In the genomic region with DNA sequence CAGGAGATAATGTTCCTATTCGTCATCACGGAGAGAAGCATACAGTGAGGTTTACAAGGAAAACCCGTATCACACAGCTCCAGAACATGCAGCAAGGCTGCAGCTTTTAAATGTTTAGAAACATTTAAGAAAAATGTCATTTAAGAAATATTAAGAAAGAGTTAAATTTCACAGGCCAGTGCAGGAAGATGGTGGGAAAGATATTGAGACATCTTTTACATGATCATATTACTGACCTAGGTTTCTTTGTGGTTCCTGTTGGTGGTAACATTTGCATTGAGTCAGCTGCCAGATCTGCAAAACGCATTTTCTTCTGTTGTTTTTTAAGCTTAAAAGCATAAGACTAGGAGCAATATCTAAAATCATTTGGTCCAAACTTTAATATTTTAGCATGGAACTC, we compare ENCODE assay signal across 24 cellular contexts. TPM values are rescaled to one million over a fixed set of nuclear protein-coding genes. Genes with fewer than 3 reads are reported as not detected.
DNase-seq lines count a peak whose midpoint lies in the region; ATAC-seq and TF ChIP-seq lines count a peak whose summit lies in the region.
"Had no signal": no experiment of that assay in that cellular context is flagged by ENCODE, and none has a peak within 500 bp of the region (broad histone marks: within the 10 kb centered on the region; RNA-seq: fewer than 3 reads in every experiment).

No MANE protein-coding gene starts in this region.

- no peak for TF ChIP-seq CTCF in astrocyte of the cerebellum (IDR thresholded peaks at IDR 0.05; ENCODE audit: low read depth, low read length, missing control alignments)
- no peak for TF ChIP-seq CTCF in body of pancreas (IDR thresholded peaks at IDR 0.05)
- no peak for TF ChIP-seq CTCF in Caco-2 (IDR thresholded peaks at IDR 0.05; ENCODE audit: insufficient read depth in 1 of 2, low read depth in 1 of 2, low read length in 1 of 2, severe bottlenecking in 1 of 2, unreplicated experiment in 1 of 2)

- no peaks in the 10 kb centered on the region for H3K36me3 Mint-ChIP-seq in Caco-2 (ENCODE audit: insufficient read depth, unreplicated experiment)
- H3K36me3 Mint-ChIP-seq: memory B cell; naive thymus-derived CD8-positive, alpha-beta T cell; type B pancreatic cell had no signal

- no peaks in the 10 kb centered on the region for H3K4me1 ChIP-seq in body of pancreas
- no peaks in the 10 kb centered on the region for H3K4me1 ChIP-seq in Caco-2
- H3K4me1 ChIP-seq: SJCRH30 had no signal

- H3K9me3 ChIP-seq in body of pancreas (no peaks in the 10 kb centered on the region), Caco-2 (no peaks in the 10 kb centered on the region)
- H3K9me3 ChIP-seq: SJCRH30 had no signal

- CTCF ChIA-PET in Caco-2 (lab: Charles Lee): no interaction called here

- no TSS peak for BruUV-seq in Caco-2 (replicated peaks; lab: Mats Ljungman, UMichigan)

- intact Hi-C loops in body of pancreas (cut with DNase I): loop anchor here (5.0 kb wide), 1 partner anchor 488 kb away; no protein-coding TSS in a partner anchor
- intact Hi-C loops in Caco-2 (cut with micrococcal nuclease; ENCODE audit: unreplicated experiment): no loop called here

- no peak for ATAC-seq in body of pancreas
- ATAC-seq in HG03565 (IDR thresholded peaks at IDR 0.05; ENCODE audit: unreplicated experiment): no peak
- ATAC-seq in GM21576 (IDR thresholded peaks at IDR 0.05; ENCODE audit: unreplicated experiment): no peak
- ATAC-seq: foreskin keratinocyte; naive thymus-derived CD8-positive, alpha-beta T cell had no signal

- no peaks in the 10 kb centered on the region for H3K36me3 ChIP-seq in body of pancreas (replicated peaks in 1 of 2; ENCODE audit: insufficient read depth in 1 of 2, low read depth in 2 of 2)
- no peaks in the 10 kb centered on the region for H3K36me3 ChIP-seq in Caco-2 (ENCODE audit: control insufficient read depth, insufficient read depth, low read length)
- H3K36me3 ChIP-seq: SJCRH30 had no signal

- in situ Hi-C loops in astrocyte of the cerebellum (cut with HindIII; ENCODE audit: low sequenced_read_pairs): loop anchor here (25.0 kb wide), 1 partner anchor 503 kb away; no protein-coding TSS in a partner anchor

- H3K27me3 ChIP-seq in body of pancreas: no peaks in the 10 kb centered on the region
- H3K27me3 ChIP-seq in Caco-2 (replicated peaks; ENCODE audit: control insufficient read depth, insufficient read depth, low read length): no peaks in the 10 kb centered on the region
- H3K27me3 ChIP-seq: foreskin keratinocyte, SJCRH30 had no signal

- no peak overlapping the region for H3K4me3 Mint-ChIP-seq in Caco-2 (ENCODE audit: unreplicated experiment)
- H3K4me3 Mint-ChIP-seq: memory B cell; naive thymus-derived CD8-positive, alpha-beta T cell; T-helper 1 cell treated with Interleukin-12 subunit alpha and Interleukin-12 subunit beta and Interleukin-4 antibody, amounts not matched to agents 30 μg/mL and 1 μg/mL, for 36 hours; type B pancreatic cell had no signal

- H3K4me3 ChIP-seq in astrocyte of the cerebellum (ENCODE audit: low read depth, low read length) (no peak overlapping the region), body of pancreas (no peak overlapping the region), Caco-2 (ENCODE audit: low read depth, low read length) (no peak overlapping the region)
- H3K4me3 ChIP-seq: SJCRH30 had no signal

- DNase-seq in HT1080 (ENCODE audit: low read depth) (peak; percentile 43), NCI-H526 treated with DMSO at 0.1 percent for 48 hours (lab: John Stamatoyannopoulos, UW) (peak; percentile 13), astrocyte of the cerebellum (ENCODE audit: low read depth) (peak; percentile 38), myocyte (ENCODE audit: low read depth) (peak; percentile 26), body of pancreas (no peak), Caco-2 (no peak)
- DNase-seq: activated CD4-positive, alpha-beta T cell treated with anti-CD3 and anti-CD28 coated beads, Interleukin-2, amount 50 U/mL, for 48 hours; activated naive CD4-positive, alpha-beta T cell; activated T-cell treated with anti-CD3 and anti-CD28 coated beads for 4 hours; cortex of kidney; naive thymus-derived CD8-positive, alpha-beta T cell; NCI-H1930; NCI-H446 treated with DMSO at 0.1 percent for 48 hours; posterior cingulate gyrus; SJCRH30; stimulated activated CD4-positive, alpha-beta T cell treated with anti-CD3 and anti-CD28 coated beads, Interleukin-1b, Interleukin-23, amount 100 ng/mL, for 48 hours; stimulated activated naive CD4-positive, alpha-beta T cell treated with Interleukin-2 at 50 U/mL for 16 hours had no signal

- H3K27ac ChIP-seq in body of pancreas: no peak overlapping the region
- H3K27ac ChIP-seq: foreskin keratinocyte, SJCRH30 had no signal

- POLR2A ChIA-PET in Caco-2 (lab: Charles Lee): no interaction called here

- no peaks in the 10 kb centered on the region for H3K9me3 Mint-ChIP-seq in Caco-2 (ENCODE audit: unreplicated experiment)
- H3K9me3 Mint-ChIP-seq: memory B cell; naive thymus-derived CD8-positive, alpha-beta T cell; T-helper 1 cell treated with Interleukin-12 subunit alpha and Interleukin-12 subunit beta and Interleukin-4 antibody, amounts not matched to agents 30 μg/mL and 1 μg/mL, for 36 hours had no signal

- 52 to 53% methylated on average over 4 of the region's 4 CpGs for WGBS in body of pancreas, 2 donors

- H3K4me1 Mint-ChIP-seq in Caco-2 (ENCODE audit: low read depth, unreplicated experiment): no peaks in the 10 kb centered on the region

- no peak overlapping the region for H3K27ac Mint-ChIP-seq in Caco-2 (ENCODE audit: unreplicated experiment)
- H3K27ac Mint-ChIP-seq: memory B cell; naive thymus-derived CD8-positive, alpha-beta T cell; T-helper 1 cell treated with Interleukin-12 subunit alpha and Interleukin-12 subunit beta and Interleukin-4 antibody, amounts not matched to agents 30 μg/mL and 1 μg/mL, for 36 hours; type B pancreatic cell had no signal

- peaks cover 12% of the 10 kb centered on the region for H3K27me3 Mint-ChIP-seq in Caco-2 (ENCODE audit: insufficient read depth, unreplicated experiment)
- H3K27me3 Mint-ChIP-seq: naive thymus-derived CD8-positive, alpha-beta T cell; type B pancreatic cell had no signal

- TF ChIP-seq POLR2A in body of pancreas (IDR thresholded peaks at IDR 0.05): no peak

RNA-seq across cellular contexts. Expression of a gene that starts 44.9 kb away (rescaled TPM):
- total RNA-seq in HT1080 (2014; rRNA removed; shearing (Covaris generic)): 0.10 TPM in 1 of 2 replicates, not detected in the other
- not detected in 2 replicates for polyA plus RNA-seq in HT1080 (2015; cell fraction: cytosol; rRNA removed)
- polyA plus RNA-seq in HT1080 (2015; cell fraction: nucleus; rRNA removed): not detected in 2 replicates
- total RNA-seq in myocyte: not detected in 2 replicates
- not detected for polyA plus RNA-seq in myocyte (2012)
- total RNA-seq in body of pancreas: not detected
- not detected in 2 replicates for total RNA-seq in Caco-2 (2022)
- total RNA-seq: foreskin keratinocyte; kidney epithelial cell; naive thymus-derived CD8-positive, alpha-beta T cell; SJCRH30 had no signal
- polyA plus RNA-seq: foreskin keratinocyte; naive thymus-derived CD8-positive, alpha-beta T cell had no signal

Comparison
In these comparisons a context has a peak if more than half of its experiments do, and no peak if none do; other contexts are left out.
1. DNase-seq: peak in HT1080 (single experiment), NCI-H526 treated with DMSO at 0.1 percent for 48 hours (single experiment), astrocyte of the cerebellum (single experiment) and myocyte (single experiment); none in body of pancreas (0 of 4) and Caco-2 (0 of 2).